8 cellular contexts compared by ENCODE assay signal in the genomic region with DNA sequence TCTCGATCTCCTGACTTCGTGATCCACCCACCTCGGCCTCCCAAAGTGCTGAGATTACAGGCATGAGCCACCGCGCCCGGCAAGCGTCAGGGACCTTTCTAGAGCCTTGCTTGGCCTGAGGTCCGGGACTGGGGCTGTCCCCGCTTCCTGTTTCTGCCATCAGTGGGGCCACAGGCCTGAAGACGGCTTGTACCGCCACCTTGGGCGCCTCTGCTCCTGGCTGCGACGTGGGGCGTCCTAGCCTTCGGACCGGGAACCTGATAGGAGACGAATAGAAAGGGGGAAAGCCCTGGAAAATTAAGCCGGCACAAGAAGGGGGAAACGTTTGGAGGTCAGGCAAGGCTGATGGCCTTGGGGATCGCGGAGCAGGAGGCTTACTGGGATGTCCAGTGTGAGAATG. TPM values are rescaled to one million over a fixed set of nuclear protein-coding genes. Genes with fewer than 3 reads are reported as not detected.
A peak's percentile ranks its signal among the peaks of the same experiment; 100 is the strongest.
DNase-seq lines count a peak whose midpoint lies in the region; ATAC-seq and TF ChIP-seq lines count a peak whose summit lies in the region.

No MANE protein-coding gene starts in this region.

- no peaks in the 10 kb centered on the region for H3K9me3 ChIP-seq in sigmoid colon

- no peak for TF ChIP-seq POLR2A in sigmoid colon (IDR thresholded peaks at IDR 0.05)

- H3K36me3 ChIP-seq in sigmoid colon = no peaks in the 10 kb centered on the region

- peak; percentile 1 for ATAC-seq in GM18498 (IDR thresholded peaks at IDR 0.05; ENCODE audit: unreplicated experiment)
- ATAC-seq in GM18909 (IDR thresholded peaks at IDR 0.05; ENCODE audit: poor library complexity, unreplicated experiment) = no peak

- H3K27me3 Mint-ChIP-seq in T-helper 1 cell treated with Interleukin-12 subunit alpha and Interleukin-12 subunit beta and Interleukin-4 antibody, amounts not matched to agents 30 μg/mL and 1 μg/mL, for 36 hours (ENCODE audit: low read depth) = no peaks in the 10 kb centered on the region

- in situ Hi-C loops in ACHN (cut with HindIII; ENCODE audit: low pct_ligation_motif_present, low pct_unique_long_range_greater_than_20kb, low sequenced_read_pairs) (no loop called here), GM13976 (cut with MboI; ENCODE audit: low sequenced_read_pairs, unreplicated experiment) (loop anchor here (5.0 to 10.0 kb wide), 2 partner anchors 300 to 508 kb away; no protein-coding TSS in a partner anchor)

- peak overlapping the region; percentile 70 for H3K4me3 ChIP-seq in fibroblast of pulmonary artery (replicated peaks; ENCODE audit: low read depth, low read length)
- peak overlapping the region; percentile 43 to 76 (median 60) for H3K4me3 ChIP-seq in sigmoid colon

- DNase-seq in fibroblast of pulmonary artery (ENCODE audit: low read depth) = no peak
- DNase-seq in sigmoid colon = no peak
- DNase-seq in ACHN = no peak
- DNase-seq in HCEC 1CT = no peak
- no peak for DNase-seq in GM13976 (ENCODE audit: low spot score)

- H3K4me3 Mint-ChIP-seq in T-helper 1 cell treated with Interleukin-12 subunit alpha and Interleukin-12 subunit beta and Interleukin-4 antibody, amounts not matched to agents 30 μg/mL and 1 μg/mL, for 36 hours = peak overlapping the region; percentile 85

- peaks cover 19% of the 10 kb centered on the region for H3K4me1 Mint-ChIP-seq in T-helper 1 cell treated with Interleukin-12 subunit alpha and Interleukin-12 subunit beta and Interleukin-4 antibody, amounts not matched to agents 30 μg/mL and 1 μg/mL, for 36 hours (ENCODE audit: low read depth)

- no peaks in the 10 kb centered on the region for H3K36me3 Mint-ChIP-seq in T-helper 1 cell treated with Interleukin-12 subunit alpha and Interleukin-12 subunit beta and Interleukin-4 antibody, amounts not matched to agents 30 μg/mL and 1 μg/mL, for 36 hours (ENCODE audit: low read depth)

- intact Hi-C loops in sigmoid colon (cut with DNase I) = loop anchor here (1.0 to 10.0 kb wide), 5 partner anchors 34 to 511 kb away; a partner anchor contains a TSS

- no peaks in the 10 kb centered on the region for H3K9me3 Mint-ChIP-seq in T-helper 1 cell treated with Interleukin-12 subunit alpha and Interleukin-12 subunit beta and Interleukin-4 antibody, amounts not matched to agents 30 μg/mL and 1 μg/mL, for 36 hours

- peak overlapping the region; percentile 77 to 87 (median 78) for H3K27ac ChIP-seq in sigmoid colon

- H3K4me1 ChIP-seq in sigmoid colon = peaks cover 0 to 11% (median 8%) of the 10 kb centered on the region in 4 donors

- WGBS in sigmoid colon, 2 donors = 53 to 59% methylated on average over 22 of the region's 22 CpGs

- TF ChIP-seq CTCF in fibroblast of pulmonary artery (IDR thresholded peaks at IDR 0.05; ENCODE audit: low read length, missing control alignments) (no peak), sigmoid colon (IDR thresholded peaks at IDR 0.05) (no peak), GM13976 (IDR thresholded peaks at IDR 0.05; ENCODE audit: borderline replicate concordance, control extremely low read depth, extremely low read depth, insufficient read depth, missing control alignments) (no peak)

- no peak for TF ChIP-seq EP300 in sigmoid colon (IDR thresholded peaks at IDR 0.05)

- no peaks in the 10 kb centered on the region for H3K27me3 ChIP-seq in sigmoid colon

- H3K27ac Mint-ChIP-seq in T-helper 1 cell treated with Interleukin-12 subunit alpha and Interleukin-12 subunit beta and Interleukin-4 antibody, amounts not matched to agents 30 μg/mL and 1 μg/mL, for 36 hours = peak overlapping the region; percentile 91

RNA-seq across cellular contexts. Expression of a gene that starts 35.1 kb away (rescaled TPM):
- 10 to 100 TPM; 11.9 to 27.1 (median 22.5) TPM for total RNA-seq in sigmoid colon
- 10 to 100 TPM; 17.9 to 35.1 (median 18.6) TPM for polyA plus RNA-seq in sigmoid colon
